In the genomic region with DNA sequence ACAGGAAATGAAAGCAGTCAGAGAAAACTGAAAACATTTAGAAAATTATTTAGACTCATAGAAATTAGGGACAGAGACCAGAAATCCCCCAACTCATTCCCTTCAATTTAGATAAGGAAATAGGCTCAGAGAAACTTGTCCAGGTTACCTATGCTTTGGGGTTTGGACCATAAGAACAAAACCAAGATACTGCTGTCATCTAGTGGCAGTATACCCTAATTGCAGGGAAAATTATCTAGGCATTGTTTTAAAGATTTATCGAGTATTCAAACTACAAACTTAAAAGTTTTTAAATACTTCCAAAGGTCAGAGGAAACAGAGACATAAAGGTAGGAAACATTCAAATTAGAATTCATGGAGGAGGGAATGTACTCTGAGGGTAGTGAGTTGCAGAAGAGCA, we compare ENCODE assay signal across 2 cellular contexts.
TF ChIP-seq lines count a peak whose summit lies in the region.

No MANE protein-coding gene starts in this region.

TF ChIP-seq in A549, 52 proteins besides CTCF, POLR2A, EP300 and RAD21 (continued from another document):
- TF ChIP-seq ZNF302 (CRISPR knock-in tag; IDR thresholded peaks at IDR 0.05), result no peak
- TF ChIP-seq CBX2 (IDR thresholded peaks at IDR 0.05; ENCODE audit: borderline replicate concordance, low read depth), result no peak
- TF ChIP-seq FOXS1 (CRISPR knock-in tag; IDR thresholded peaks at IDR 0.05), result no peak
- no peak for TF ChIP-seq HDAC2 (IDR thresholded peaks at IDR 0.05)
TF ChIP-seq in A549: peak in this region for 0.

TF ChIP-seq in GM23338, 12 proteins besides CTCF, POLR2A, EP300 and RAD21 (continued from another document):
- TF ChIP-seq, protein P1, sequence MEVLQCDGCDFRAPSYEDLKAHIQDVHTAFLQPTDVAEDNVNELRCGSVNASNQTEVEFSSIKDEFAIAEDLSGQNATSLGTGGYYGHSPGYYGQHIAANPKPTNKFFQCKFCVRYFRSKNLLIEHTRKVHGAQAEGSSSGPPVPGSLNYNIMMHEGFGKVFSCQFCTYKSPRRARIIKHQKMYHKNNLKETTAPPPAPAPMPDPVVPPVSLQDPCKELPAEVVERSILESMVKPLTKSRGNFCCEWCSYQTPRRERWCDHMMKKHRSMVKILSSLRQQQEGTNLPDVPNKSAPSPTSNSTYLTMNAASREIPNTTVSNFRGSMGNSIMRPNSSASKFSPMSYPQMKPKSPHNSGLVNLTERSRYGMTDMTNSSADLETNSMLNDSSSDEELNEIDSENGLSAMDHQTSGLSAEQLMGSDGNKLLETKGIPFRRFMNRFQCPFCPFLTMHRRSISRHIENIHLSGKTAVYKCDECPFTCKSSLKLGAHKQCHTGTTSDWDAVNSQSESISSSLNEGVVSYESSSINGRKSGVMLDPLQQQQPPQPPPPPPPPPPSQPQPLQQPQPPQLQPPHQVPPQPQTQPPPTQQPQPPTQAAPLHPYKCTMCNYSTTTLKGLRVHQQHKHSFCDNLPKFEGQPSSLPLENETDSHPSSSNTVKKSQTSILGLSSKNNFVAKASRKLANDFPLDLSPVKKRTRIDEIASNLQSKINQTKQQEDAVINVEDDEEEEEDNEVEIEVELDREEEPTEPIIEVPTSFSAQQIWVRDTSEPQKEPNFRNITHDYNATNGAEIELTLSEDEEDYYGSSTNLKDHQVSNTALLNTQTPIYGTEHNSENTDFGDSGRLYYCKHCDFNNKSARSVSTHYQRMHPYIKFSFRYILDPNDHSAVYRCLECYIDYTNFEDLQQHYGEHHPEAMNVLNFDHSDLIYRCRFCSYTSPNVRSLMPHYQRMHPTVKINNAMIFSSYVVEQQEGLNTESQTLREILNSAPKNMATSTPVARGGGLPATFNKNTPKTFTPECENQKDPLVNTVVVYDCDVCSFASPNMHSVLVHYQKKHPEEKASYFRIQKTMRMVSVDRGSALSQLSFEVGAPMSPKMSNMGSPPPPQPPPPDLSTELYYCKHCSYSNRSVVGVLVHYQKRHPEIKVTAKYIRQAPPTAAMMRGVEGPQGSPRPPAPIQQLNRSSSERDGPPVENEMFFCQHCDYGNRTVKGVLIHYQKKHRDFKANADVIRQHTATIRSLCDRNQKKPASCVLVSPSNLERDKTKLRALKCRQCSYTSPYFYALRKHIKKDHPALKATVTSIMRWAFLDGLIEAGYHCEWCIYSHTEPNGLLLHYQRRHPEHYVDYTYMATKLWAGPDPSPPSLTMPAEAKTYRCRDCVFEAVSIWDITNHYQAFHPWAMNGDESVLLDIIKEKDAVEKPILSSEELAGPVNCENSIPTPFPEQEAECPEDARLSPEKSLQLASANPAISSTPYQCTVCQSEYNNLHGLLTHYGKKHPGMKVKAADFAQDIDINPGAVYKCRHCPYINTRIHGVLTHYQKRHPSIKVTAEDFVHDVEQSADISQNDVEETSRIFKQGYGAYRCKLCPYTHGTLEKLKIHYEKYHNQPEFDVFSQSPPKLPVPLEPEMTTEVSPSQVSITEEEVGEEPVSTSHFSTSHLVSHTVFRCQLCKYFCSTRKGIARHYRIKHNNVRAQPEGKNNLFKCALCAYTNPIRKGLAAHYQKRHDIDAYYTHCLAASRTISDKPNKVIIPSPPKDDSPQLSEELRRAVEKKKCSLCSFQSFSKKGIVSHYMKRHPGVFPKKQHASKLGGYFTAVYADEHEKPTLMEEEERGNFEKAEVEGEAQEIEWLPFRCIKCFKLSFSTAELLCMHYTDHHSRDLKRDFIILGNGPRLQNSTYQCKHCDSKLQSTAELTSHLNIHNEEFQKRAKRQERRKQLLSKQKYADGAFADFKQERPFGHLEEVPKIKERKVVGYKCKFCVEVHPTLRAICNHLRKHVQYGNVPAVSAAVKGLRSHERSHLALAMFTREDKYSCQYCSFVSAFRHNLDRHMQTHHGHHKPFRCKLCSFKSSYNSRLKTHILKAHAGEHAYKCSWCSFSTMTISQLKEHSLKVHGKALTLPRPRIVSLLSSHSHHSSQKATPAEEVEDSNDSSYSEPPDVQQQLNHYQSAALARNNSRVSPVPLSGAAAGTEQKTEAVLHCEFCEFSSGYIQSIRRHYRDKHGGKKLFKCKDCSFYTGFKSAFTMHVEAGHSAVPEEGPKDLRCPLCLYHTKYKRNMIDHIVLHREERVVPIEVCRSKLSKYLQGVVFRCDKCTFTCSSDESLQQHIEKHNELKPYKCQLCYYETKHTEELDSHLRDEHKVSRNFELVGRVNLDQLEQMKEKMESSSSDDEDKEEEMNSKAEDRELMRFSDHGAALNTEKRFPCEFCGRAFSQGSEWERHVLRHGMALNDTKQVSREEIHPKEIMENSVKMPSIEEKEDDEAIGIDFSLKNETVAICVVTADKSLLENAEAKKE (CRISPR knock-in tag; IDR thresholded peaks at IDR 0.05), result no peak
- no peak for TF ChIP-seq JUNB (IDR thresholded peaks at IDR 0.05; ENCODE audit: unreplicated experiment)
- TF ChIP-seq NANOG (IDR thresholded peaks at IDR 0.05; ENCODE audit: borderline replicate concordance), result no peak
- TF ChIP-seq, protein P2, sequence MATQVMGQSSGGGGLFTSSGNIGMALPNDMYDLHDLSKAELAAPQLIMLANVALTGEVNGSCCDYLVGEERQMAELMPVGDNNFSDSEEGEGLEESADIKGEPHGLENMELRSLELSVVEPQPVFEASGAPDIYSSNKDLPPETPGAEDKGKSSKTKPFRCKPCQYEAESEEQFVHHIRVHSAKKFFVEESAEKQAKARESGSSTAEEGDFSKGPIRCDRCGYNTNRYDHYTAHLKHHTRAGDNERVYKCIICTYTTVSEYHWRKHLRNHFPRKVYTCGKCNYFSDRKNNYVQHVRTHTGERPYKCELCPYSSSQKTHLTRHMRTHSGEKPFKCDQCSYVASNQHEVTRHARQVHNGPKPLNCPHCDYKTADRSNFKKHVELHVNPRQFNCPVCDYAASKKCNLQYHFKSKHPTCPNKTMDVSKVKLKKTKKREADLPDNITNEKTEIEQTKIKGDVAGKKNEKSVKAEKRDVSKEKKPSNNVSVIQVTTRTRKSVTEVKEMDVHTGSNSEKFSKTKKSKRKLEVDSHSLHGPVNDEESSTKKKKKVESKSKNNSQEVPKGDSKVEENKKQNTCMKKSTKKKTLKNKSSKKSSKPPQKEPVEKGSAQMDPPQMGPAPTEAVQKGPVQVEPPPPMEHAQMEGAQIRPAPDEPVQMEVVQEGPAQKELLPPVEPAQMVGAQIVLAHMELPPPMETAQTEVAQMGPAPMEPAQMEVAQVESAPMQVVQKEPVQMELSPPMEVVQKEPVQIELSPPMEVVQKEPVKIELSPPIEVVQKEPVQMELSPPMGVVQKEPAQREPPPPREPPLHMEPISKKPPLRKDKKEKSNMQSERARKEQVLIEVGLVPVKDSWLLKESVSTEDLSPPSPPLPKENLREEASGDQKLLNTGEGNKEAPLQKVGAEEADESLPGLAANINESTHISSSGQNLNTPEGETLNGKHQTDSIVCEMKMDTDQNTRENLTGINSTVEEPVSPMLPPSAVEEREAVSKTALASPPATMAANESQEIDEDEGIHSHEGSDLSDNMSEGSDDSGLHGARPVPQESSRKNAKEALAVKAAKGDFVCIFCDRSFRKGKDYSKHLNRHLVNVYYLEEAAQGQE (IDR thresholded peaks at IDR 0.05; ENCODE audit: unreplicated experiment), result no peak
- TF ChIP-seq ZNF331 (CRISPR knock-in tag; IDR thresholded peaks at IDR 0.05; ENCODE audit: low read depth), result no peak
- no peak for TF ChIP-seq EZH2 (IDR thresholded peaks at IDR 0.05; ENCODE audit: low read depth, unreplicated experiment)
